Comparison of ENCODE assay signal across 10 cellular contexts in the genomic region with DNA sequence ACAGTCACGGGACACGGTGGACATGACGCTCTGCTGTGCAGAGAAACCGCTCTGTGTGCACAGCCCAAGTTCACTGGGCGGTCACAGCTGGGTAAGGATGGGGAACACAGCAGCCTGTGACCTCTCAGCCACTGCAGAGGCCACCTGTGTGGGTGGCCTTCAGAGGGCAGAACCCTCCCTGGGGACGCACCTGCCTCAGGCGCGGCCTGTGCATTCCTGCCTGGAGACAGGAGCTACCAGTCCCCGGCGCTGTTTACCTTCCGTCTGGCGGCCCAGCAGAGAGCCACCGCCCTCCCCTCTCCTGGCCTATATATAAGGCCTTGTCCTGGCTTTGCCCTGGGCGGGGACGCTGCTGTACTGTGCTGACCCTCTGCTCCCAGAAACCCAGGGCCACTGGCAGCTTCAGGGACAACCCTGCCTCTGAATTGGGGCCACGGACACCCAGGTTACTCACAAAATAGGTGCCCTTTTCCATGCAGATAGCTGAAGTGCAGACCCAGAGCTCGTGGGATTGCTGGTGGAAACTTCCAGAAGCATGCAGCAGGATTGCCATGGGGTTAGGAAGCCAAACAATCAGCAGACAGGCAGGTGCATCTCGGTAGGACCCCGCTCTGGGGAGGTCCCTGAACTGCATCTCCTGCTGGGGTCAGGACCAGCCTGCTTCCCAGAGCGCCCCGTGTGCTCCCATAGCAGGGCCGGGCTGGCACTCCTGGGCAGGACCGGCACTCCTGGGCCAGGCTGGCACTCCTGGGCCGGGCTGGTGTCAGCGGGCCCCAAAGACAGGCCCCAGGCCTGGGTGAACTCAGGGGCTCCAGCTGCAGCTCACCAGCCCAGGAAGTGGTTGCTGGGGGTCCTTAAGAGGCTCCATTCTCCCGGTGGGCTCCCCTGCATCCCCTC.
A peak's percentile ranks its signal among the peaks of the same experiment; 100 is the strongest.
DNase-seq lines count a peak whose midpoint lies in the region; ATAC-seq and TF ChIP-seq lines count a peak whose summit lies in the region.
"Had no signal": no experiment of that assay in that cellular context is flagged by ENCODE, and none has a peak within 500 bp of the region (broad histone marks: within the 10 kb centered on the region; RNA-seq: fewer than 3 reads in every experiment).

No MANE protein-coding gene starts in this region.

- intact Hi-C loops in vagina (cut with DNase I): no loop called here

- peak overlapping the region in 1 of 10 donors; percentile 88 for H3K27ac Mint-ChIP-seq in naive thymus-derived CD8-positive, alpha-beta T cell

- whole genome bisulfite sequencing in liver: 47% methylated on average over 26 of the region's 26 CpGs

- H3K27ac ChIP-seq in liver (ENCODE audit: low read depth in 1 of 2, low read length in 2 of 2) (peak overlapping the region in 1 of 2 donors; percentile 75), vagina (peak overlapping the region; percentile 20)
- H3K27ac ChIP-seq: KMS-11, thoracic aorta had no signal

- H3K9ac ChIP-seq in liver (ENCODE audit: low read depth in 1 of 2, low read length in 2 of 2): no peak overlapping the region
- H3K9ac ChIP-seq: KMS-11 had no signal

- TF ChIP-seq POLR2A in vagina (IDR thresholded peaks at IDR 0.05): no peak

- peak in 1 of 2 donors; percentile 71 for TF ChIP-seq RAD21 in liver (IDR thresholded peaks at IDR 0.05)

- H3K4me1 Mint-ChIP-seq in naive thymus-derived CD8-positive, alpha-beta T cell: peaks cover 2 to 16% (median 8%) of the 10 kb centered on the region in 4 donors

- H3K9me3 Mint-ChIP-seq in naive thymus-derived CD8-positive, alpha-beta T cell: no peaks in the 10 kb centered on the region

- TF ChIP-seq CTCF in liver (IDR thresholded peaks at IDR 0.05; ENCODE audit: low read depth, low read length, missing input control): no peak
- TF ChIP-seq CTCF in vagina (IDR thresholded peaks at IDR 0.05): no peak

- H3K4me1 ChIP-seq in liver (ENCODE audit: control insufficient read depth in 4 of 4, insufficient read depth in 4 of 4, low read length in 3 of 4) (peaks cover 2 to 21% (median 14%) of the 10 kb centered on the region in 4 donors), vagina (peaks cover 44% of the 10 kb centered on the region)

- peak; percentile 77 for DNase-seq in SIG-M5 treated with dmso at 0.1 percent for 504 hours (lab: John Stamatoyannopoulos, UW; ENCODE audit: unreplicated experiment)
- no peak for DNase-seq in SIG-M5 (lab: John Stamatoyannopoulos, UW)
- peak; percentile 84 to 87 for DNase-seq in SHP77 (lab: John Stamatoyannopoulos, UW)
- DNase-seq in vagina (ENCODE audit: extremely low spot score in 2 of 2): no peak
- no peak for DNase-seq in naive thymus-derived CD8-positive, alpha-beta T cell
- no peak for DNase-seq in T-helper 9 cell
- DNase-seq in cerebellar nuclear complex (lab: John Stamatoyannopoulos, UW): no peak

- H3K36me3 ChIP-seq in liver (ENCODE audit: control insufficient read depth in 4 of 4, insufficient read depth in 3 of 4, low read depth in 1 of 4, low read length in 3 of 4) (no peaks in the 10 kb centered on the region), vagina (no peaks in the 10 kb centered on the region)
- H3K36me3 ChIP-seq: thoracic aorta had no signal

- H3K36me3 Mint-ChIP-seq in naive thymus-derived CD8-positive, alpha-beta T cell: no peaks in the 10 kb centered on the region

- no peak for ATAC-seq in naive thymus-derived CD8-positive, alpha-beta T cell

- POLR2A ChIA-PET in naive thymus-derived CD8-positive, alpha-beta T cell (lab: Charles Lee): no interaction called here

- no peak overlapping the region for H3K4me3 Mint-ChIP-seq in naive thymus-derived CD8-positive, alpha-beta T cell

- H3K27me3 ChIP-seq in liver (ENCODE audit: control insufficient read depth in 4 of 4, insufficient read depth in 4 of 4, low read length in 3 of 4) (no peaks in the 10 kb centered on the region), vagina (no peaks in the 10 kb centered on the region)

- H3K27me3 Mint-ChIP-seq in naive thymus-derived CD8-positive, alpha-beta T cell: peaks cover 0 to 10% (median 5%) of the 10 kb centered on the region in 5 donors

- no peaks in the 10 kb centered on the region for H3K9me3 ChIP-seq in liver (ENCODE audit: control insufficient read depth in 4 of 4, low read length in 3 of 4)
- H3K9me3 ChIP-seq in vagina: no peaks in the 10 kb centered on the region
- H3K9me3 ChIP-seq: thoracic aorta had no signal

- H3K4me3 ChIP-seq in liver (ENCODE audit: low read depth in 1 of 3, low read length in 3 of 3) (no peak overlapping the region), vagina (no peak overlapping the region)
- H3K4me3 ChIP-seq: thoracic aorta had no signal

TF ChIP-seq in liver, 16 proteins besides CTCF, POLR2A, EP300 and RAD21:
- TF ChIP-seq SP1 (IDR thresholded peaks at IDR 0.05) (peak; percentile 87), NR2F2 (IDR thresholded peaks at IDR 0.05) (peak; percentile 77), ZBTB33 (IDR thresholded peaks at IDR 0.05) (no peak), RXRA (IDR thresholded peaks at IDR 0.05) (peak; percentile 95 to 97), HNF4A (conservative IDR thresholded peaks at IDR 0.05) (peak; percentile 42 to 51), FOXA2 (IDR thresholded peaks at IDR 0.05) (peak; percentile 74), YY1 (IDR thresholded peaks at IDR 0.05) (no peak), ATF3 (IDR thresholded peaks at IDR 0.05) (no peak), JUND (IDR thresholded peaks at IDR 0.05) (no peak), REST (IDR thresholded peaks at IDR 0.05) (peak; percentile 49), GABPA (IDR thresholded peaks at IDR 0.05 in 1 of 2, conservative IDR thresholded peaks at IDR 0.05 in 1 of 2) (no peak), EGR1 (IDR thresholded peaks at IDR 0.05; ENCODE audit: low read depth in 2 of 2) (peak in 1 of 2 donors; percentile 39), FOXA1 (IDR thresholded peaks at IDR 0.05) (no peak)

Comparison
In these comparisons a context has a peak if more than half of its experiments do, and no peak if none do; other contexts are left out.
1. DNase-seq: peak in SIG-M5 treated with dmso at 0.1 percent for 504 hours (single experiment) and SHP77 (2 of 2); none in SIG-M5 (single experiment), vagina (0 of 2), naive thymus-derived CD8-positive, alpha-beta T cell (0 of 10), T-helper 9 cell (single experiment) and cerebellar nuclear complex (0 of 2).